ENCODE assay signal across 8 cellular contexts in the genomic region with DNA sequence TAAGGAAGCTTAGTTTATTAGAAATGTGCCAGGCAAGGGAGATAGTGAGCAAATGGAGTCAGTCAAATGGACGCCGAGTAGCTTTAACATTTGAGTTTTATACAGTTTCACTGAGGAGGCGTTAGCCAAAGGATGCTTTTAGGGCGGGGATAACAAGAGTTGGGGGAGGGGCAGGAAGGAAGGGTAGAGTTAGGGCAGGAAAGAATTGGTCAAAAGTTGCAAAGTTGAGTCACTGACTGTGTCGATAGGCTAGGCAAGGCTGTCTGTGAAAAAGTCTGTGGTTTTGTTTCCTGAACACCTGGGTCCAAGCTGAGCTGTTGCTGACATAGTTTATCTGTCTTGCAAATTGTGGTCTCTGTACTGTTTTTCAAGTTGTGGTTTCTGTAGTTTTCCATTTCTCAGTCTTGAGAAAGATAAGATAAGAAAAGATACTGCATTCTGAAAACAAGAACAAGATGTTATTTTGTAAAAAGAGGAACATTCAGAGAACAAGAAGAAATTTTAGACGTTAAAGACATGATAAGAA.
DNase-seq lines count a peak whose midpoint lies in the region; ATAC-seq and TF ChIP-seq lines count a peak whose summit lies in the region.

No MANE protein-coding gene starts in this region.

- H3K79me2 ChIP-seq in Karpas-422 (ENCODE audit: low read length), result no peaks in the 10 kb centered on the region

- no TSS peak for BruUV-seq in Calu3 (replicated peaks; lab: Mats Ljungman, UMichigan)

- H3K27ac Mint-ChIP-seq in Calu3 (ENCODE audit: unreplicated experiment), result peak overlapping the region; percentile 82

- ATAC-seq in GM21619 (IDR thresholded peaks at IDR 0.05; ENCODE audit: unreplicated experiment) (peak; percentile 98), foreskin keratinocyte (peak; percentile 28)

- H3K9me2 ChIP-seq in Karpas-422 (replicated peaks; ENCODE audit: insufficient read depth, low read length), result no peaks in the 10 kb centered on the region

- peaks cover 40% of the 10 kb centered on the region for H3K4me1 Mint-ChIP-seq in Calu3 (ENCODE audit: low read depth, unreplicated experiment)

- H3K27me3 Mint-ChIP-seq in Calu3 (ENCODE audit: unreplicated experiment), result no peaks in the 10 kb centered on the region

- peaks cover 4% of the 10 kb centered on the region; the same call in 1 of the 2 replicates for H3K27me3 ChIP-seq in Karpas-422 (ENCODE audit: low read length)
- H3K27me3 ChIP-seq in foreskin keratinocyte, result no peaks in the 10 kb centered on the region
- H3K27me3 ChIP-seq in vagina, result no peaks in the 10 kb centered on the region

- H3K9me3 ChIP-seq in Karpas-422 (ENCODE audit: low read length), result no peaks in the 10 kb centered on the region
- H3K9me3 ChIP-seq in vagina, result no peaks in the 10 kb centered on the region

- no peak overlapping the region for H3K4me3 Mint-ChIP-seq in Calu3 (ENCODE audit: low read depth, unreplicated experiment)

- DNase-seq in Calu3, result peak; percentile 39
- DNase-seq in Karpas-422, result no peak
- DNase-seq in activated CD8-positive, alpha-beta memory T cell treated with anti-CD3 and anti-CD28 coated beads for 48 hours (ENCODE audit: low read depth in 2 of 3, low spot score in 2 of 3), result peak; percentile 37 to 61 (median 47)
- DNase-seq in foreskin keratinocyte, result peak; percentile 59 to 76
- peak; percentile 66 to 81 for DNase-seq in stimulated activated CD4-positive, alpha-beta T cell treated with anti-CD3 and anti-CD28 coated beads, Interleukin-4, amount 100 ng/mL, for 48 hours (ENCODE audit: low read depth in 2 of 2)
- DNase-seq in T1000 (lab: John Stamatoyannopoulos, UW), result no peak
- DNase-seq in vagina (ENCODE audit: extremely low spot score in 2 of 2), result no peak

- no peak for TF ChIP-seq POLR2A in vagina (IDR thresholded peaks at IDR 0.05)

- TF ChIP-seq CTCF in Calu3 (IDR thresholded peaks at IDR 0.05; ENCODE audit: unreplicated experiment) (no peak), foreskin keratinocyte (conservative IDR thresholded peaks at IDR 0.05) (no peak), vagina (IDR thresholded peaks at IDR 0.05) (no peak)

- H3K9ac ChIP-seq in Karpas-422 (ENCODE audit: low read length), result no peak overlapping the region

- peaks cover 6% of the 10 kb centered on the region for H3K36me3 Mint-ChIP-seq in Calu3 (ENCODE audit: insufficient read depth, unreplicated experiment)

- CTCF ChIA-PET in Calu3 (lab: Charles Lee), result interaction anchor here (0.7 to 1.0 kb wide), 2 partner anchors 136 to 164 kb away, joined by 3 to 4 read pairs; no protein-coding TSS in a partner anchor

- peak overlapping the region; percentile 39 for H3K4me2 ChIP-seq in Karpas-422 (ENCODE audit: low read depth, low read length, poor library complexity, severe bottlenecking)

- H3K4me3 ChIP-seq in Karpas-422 (ENCODE audit: low read length) (no peak overlapping the region), vagina (no peak overlapping the region)

- H3K4me1 ChIP-seq in Karpas-422 (ENCODE audit: low read length), result peaks cover 16% of the 10 kb centered on the region
- H3K4me1 ChIP-seq in foreskin keratinocyte, result no peaks in the 10 kb centered on the region
- peaks cover 11% of the 10 kb centered on the region for H3K4me1 ChIP-seq in vagina

- no peaks in the 10 kb centered on the region for H4K20me1 ChIP-seq in Karpas-422 (ENCODE audit: insufficient read depth, low read depth, low read length)

- H2AFZ ChIP-seq in Karpas-422 (ENCODE audit: low read length), result no peak overlapping the region

- H3K27ac ChIP-seq in Karpas-422 (ENCODE audit: low read length) (peak overlapping the region; percentile 56), foreskin keratinocyte (no peak overlapping the region), vagina (no peak overlapping the region)

- intact Hi-C loops in Calu3 (cut with micrococcal nuclease; ENCODE audit: unreplicated experiment), result no loop called here
- intact Hi-C loops in vagina (cut with DNase I), result no loop called here

- H3K9me3 Mint-ChIP-seq in Calu3 (ENCODE audit: low read depth, unreplicated experiment), result peaks cover 6% of the 10 kb centered on the region

- no peaks in the 10 kb centered on the region for H3K36me3 ChIP-seq in Karpas-422 (ENCODE audit: insufficient read depth, low read length)
- no peaks in the 10 kb centered on the region for H3K36me3 ChIP-seq in vagina

Comparison
In these comparisons a context has a peak if more than half of its experiments do, and no peak if none do; other contexts are left out.
1. DNase-seq: peak in Calu3 (single experiment), activated CD8-positive, alpha-beta memory T cell treated with anti-CD3 and anti-CD28 coated beads for 48 hours (3 of 3), foreskin keratinocyte (2 of 2) and stimulated activated CD4-positive, alpha-beta T cell treated with anti-CD3 and anti-CD28 coated beads, Interleukin-4, amount 100 ng/mL, for 48 hours (2 of 2); none in Karpas-422 (single experiment), T1000 (single experiment) and vagina (0 of 2).